ENCODE assay signal across 9 cellular contexts in the genomic region with DNA sequence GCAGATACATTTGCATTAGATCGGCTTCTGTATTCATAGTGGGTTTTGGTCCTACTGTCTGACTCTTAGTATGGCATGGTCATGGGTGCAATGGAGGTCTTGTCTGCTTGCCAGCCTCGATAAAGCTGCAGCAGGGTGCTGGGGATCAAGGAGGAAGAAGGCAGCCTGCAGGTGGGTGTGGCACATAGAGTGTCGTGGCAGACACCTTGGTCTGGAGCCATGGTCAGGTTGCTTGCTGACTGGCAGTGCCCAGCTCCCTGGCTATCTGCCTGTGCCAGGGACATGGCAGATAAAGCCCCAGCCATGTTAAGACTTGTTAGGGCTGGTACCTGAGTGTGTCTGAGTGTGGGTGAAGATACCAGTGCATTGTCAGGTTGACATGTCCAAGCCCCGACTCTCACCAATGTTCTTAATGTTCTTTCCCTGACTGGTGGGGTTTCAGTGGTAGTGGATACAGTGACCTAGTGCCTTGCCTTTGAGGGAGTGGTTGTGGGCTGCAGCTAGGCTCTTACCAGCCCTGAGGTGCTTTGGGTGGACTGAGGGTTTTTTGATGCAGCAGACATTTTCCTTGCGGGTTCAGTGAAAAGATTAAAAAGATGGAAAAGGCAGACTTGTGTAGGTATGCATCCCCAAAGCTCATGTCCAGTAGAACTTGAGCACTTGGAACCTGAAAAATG. TPM values are rescaled to one million over a fixed set of nuclear protein-coding genes. Genes with fewer than 3 reads are reported as not detected.
DNase-seq lines count a peak whose midpoint lies in the region; ATAC-seq and TF ChIP-seq lines count a peak whose summit lies in the region.
"Had no signal": no experiment of that assay in that cellular context is flagged by ENCODE, and none has a peak within 500 bp of the region (broad histone marks: within the 10 kb centered on the region; RNA-seq: fewer than 3 reads in every experiment).

No MANE protein-coding gene starts in this region.

- peak overlapping the region; percentile 84 for H3K4me3 Mint-ChIP-seq in activated T-cell treated with anti-CD3 and anti-CD28 coated beads, Interleukin-2, amount 50 U/mL, for 24 hours
- H3K4me3 Mint-ChIP-seq in stimulated activated memory B cell treated with anti-CD40 and anti-IgM and Interleukin-4, amounts not matched to agents 10 μg/mL and 1 μg/mL and 100 μg/mL, for 72 hours: peak overlapping the region; percentile 58

- H3K27me3 Mint-ChIP-seq in activated T-cell treated with anti-CD3 and anti-CD28 coated beads, Interleukin-2, amount 50 U/mL, for 24 hours: no peaks in the 10 kb centered on the region
- peaks cover 24% of the 10 kb centered on the region for H3K27me3 Mint-ChIP-seq in stimulated activated memory B cell treated with anti-CD40 and anti-IgM and Interleukin-4, amounts not matched to agents 10 μg/mL and 1 μg/mL and 100 μg/mL, for 72 hours

- H3K4me1 ChIP-seq in PC-9 (replicated peaks; ENCODE audit: insufficient read depth) (peaks cover 28% of the 10 kb centered on the region), left lung (peaks cover 0 to 18% of the 10 kb centered on the region in 2 donors)

- peaks cover 67% of the 10 kb centered on the region for H3K79me2 ChIP-seq in PC-9 (ENCODE audit: low read depth)

- H3K9me2 ChIP-seq in PC-9 (ENCODE audit: insufficient read depth): no peaks in the 10 kb centered on the region

- H3F3A ChIP-seq in PC-9 (ENCODE audit: insufficient read depth, low read depth): no peaks in the 10 kb centered on the region; the same call in 1 of the 2 replicates

- TF ChIP-seq CTCF in PC-9 (conservative IDR thresholded peaks at IDR 0.05): no peak
- no peak for TF ChIP-seq CTCF in left lung (IDR thresholded peaks at IDR 0.05)

- H3K27me3 ChIP-seq in PC-9 (ENCODE audit: insufficient read depth, low read depth) (no peaks in the 10 kb centered on the region), left lung (no peaks in the 10 kb centered on the region)

- CTCF ChIA-PET in PC-9 (lab: Charles Lee): no interaction called here

- peaks cover 13% of the 10 kb centered on the region for H4K20me1 ChIP-seq in PC-9 (ENCODE audit: insufficient read depth)

- POLR2A ChIA-PET in PC-9 (lab: Charles Lee; ENCODE audit: unreplicated experiment): no interaction called here

- H3K36me3 Mint-ChIP-seq in activated T-cell treated with anti-CD3 and anti-CD28 coated beads, Interleukin-2, amount 50 U/mL, for 24 hours (ENCODE audit: low read depth): peaks cover 24% of the 10 kb centered on the region
- H3K36me3 Mint-ChIP-seq in stimulated activated memory B cell treated with anti-CD40 and anti-IgM and Interleukin-4, amounts not matched to agents 10 μg/mL and 1 μg/mL and 100 μg/mL, for 72 hours: no peaks in the 10 kb centered on the region

- peak; percentile 28 for DNase-seq in activated T-cell treated with anti-CD3 and anti-CD28 coated beads, Interleukin-2, amount 50 U/mL, for 24 hours
- DNase-seq in activated T-cell treated with anti-CD3 and anti-CD28 coated beads, Interleukin-2, amount 50 U/mL, for 1 hour: no peak
- DNase-seq in PC-9 (peak; percentile 52 to 59), left lung (no peak), NCI-H446 treated with DMSO at 0.1 percent for 48 hours (lab: John Stamatoyannopoulos, UW) (no peak)
- DNase-seq: NCI-H1436 had no signal

- ATAC-seq in esophagus mucosa (peak; percentile 35), HG02798 (IDR thresholded peaks at IDR 0.05; ENCODE audit: poor library complexity, unreplicated experiment) (no peak), left lung (no peak)
- no peak for ATAC-seq in stimulated activated memory B cell treated with anti-CD40 and anti-IgM and Interleukin-4, amounts not matched to agents 10 μg/mL and 1 μg/mL and 100 μg/mL, for 72 hours

- peaks cover 24% of the 10 kb centered on the region for H3K4me1 Mint-ChIP-seq in activated T-cell treated with anti-CD3 and anti-CD28 coated beads, Interleukin-2, amount 50 U/mL, for 24 hours (ENCODE audit: low read depth)
- peaks cover 35% of the 10 kb centered on the region for H3K4me1 Mint-ChIP-seq in stimulated activated memory B cell treated with anti-CD40 and anti-IgM and Interleukin-4, amounts not matched to agents 10 μg/mL and 1 μg/mL and 100 μg/mL, for 72 hours

- H3K9me3 ChIP-seq in PC-9 (ENCODE audit: insufficient read depth, low read depth) (no peaks in the 10 kb centered on the region), left lung (no peaks in the 10 kb centered on the region)

- H3K4me3 ChIP-seq in PC-9 (peak overlapping the region; percentile 69), left lung (no peak overlapping the region)

- BruUV-seq in PC-9 (replicated peaks; lab: Mats Ljungman, UMichigan): no TSS peak

- H3K36me3 ChIP-seq in PC-9 (ENCODE audit: low read depth) (no peaks in the 10 kb centered on the region), left lung (no peaks in the 10 kb centered on the region)

- H3K27ac ChIP-seq in PC-9 (no peak overlapping the region), left lung (no peak overlapping the region)

- intact Hi-C loops in PC-9 (cut with micrococcal nuclease; ENCODE audit: unreplicated experiment): no loop called here
- intact Hi-C loops in left lung (cut with DNase I): loop anchor here in 1 of 2 donors (5.0 kb wide), 1 partner anchor 119 kb away; no protein-coding TSS in a partner anchor

- H3K4me2 ChIP-seq in PC-9: peak overlapping the region; percentile 81

- no peak overlapping the region for H2AFZ ChIP-seq in PC-9

- H3K27ac Mint-ChIP-seq in activated T-cell treated with anti-CD3 and anti-CD28 coated beads, Interleukin-2, amount 50 U/mL, for 24 hours: peak overlapping the region; percentile 1
- H3K27ac Mint-ChIP-seq in stimulated activated memory B cell treated with anti-CD40 and anti-IgM and Interleukin-4, amounts not matched to agents 10 μg/mL and 1 μg/mL and 100 μg/mL, for 72 hours: no peak overlapping the region

- no peaks in the 10 kb centered on the region for H3K9me3 Mint-ChIP-seq in activated T-cell treated with anti-CD3 and anti-CD28 coated beads, Interleukin-2, amount 50 U/mL, for 24 hours
- no peaks in the 10 kb centered on the region for H3K9me3 Mint-ChIP-seq in stimulated activated memory B cell treated with anti-CD40 and anti-IgM and Interleukin-4, amounts not matched to agents 10 μg/mL and 1 μg/mL and 100 μg/mL, for 72 hours

RNA-seq across cellular contexts. Expression of a gene that starts 1.8 kb away (rescaled TPM):
- total RNA-seq in PC-9 (2021): 44.6 and 57.3 TPM in 2 replicates
- total RNA-seq in esophagus mucosa: 67.0 TPM
- total RNA-seq in left lung: 1 to 10 TPM; 1.5 to 8.5 TPM

RNA-seq across cellular contexts. Expression of a gene that starts 34.1 kb away (rescaled TPM):
- total RNA-seq in PC-9 (2021) (12.1 and 12.6 TPM in 2 replicates), esophagus mucosa (6.3 TPM), left lung (1 to 10 TPM; 7.5 to 9.1 TPM)

Comparison
In these comparisons a context has a peak if more than half of its experiments do, and no peak if none do; other contexts are left out.
1. DNase-seq: peak in activated T-cell treated with anti-CD3 and anti-CD28 coated beads, Interleukin-2, amount 50 U/mL, for 24 hours (single experiment) and PC-9 (2 of 2); none in activated T-cell treated with anti-CD3 and anti-CD28 coated beads, Interleukin-2, amount 50 U/mL, for 1 hour (single experiment), left lung (0 of 2) and NCI-H446 treated with DMSO at 0.1 percent for 48 hours (single experiment).